19 cellular contexts compared by ENCODE assay signal in the genomic region with DNA sequence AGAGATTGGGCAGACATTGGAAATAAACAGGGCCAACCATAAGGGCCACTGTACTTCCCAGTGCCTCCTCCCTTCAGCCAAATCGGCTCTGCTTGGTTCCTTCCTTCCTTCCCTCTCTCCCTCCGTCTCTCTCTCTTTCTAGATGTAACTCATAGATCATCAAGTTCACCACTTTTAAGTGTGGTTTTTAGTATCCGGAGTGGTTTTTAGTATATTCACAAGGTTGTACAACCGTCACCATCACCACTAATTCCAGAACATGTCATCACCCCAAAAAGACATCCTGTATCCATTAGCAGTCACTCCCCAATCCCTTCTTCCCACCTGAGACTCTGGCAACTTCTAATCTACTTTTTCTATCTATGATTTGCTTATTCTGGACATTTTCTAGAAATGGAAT.
"Had no signal": no experiment of that assay in that cellular context is flagged by ENCODE, and none has a peak within 500 bp of the region (broad histone marks: within the 10 kb centered on the region; RNA-seq: fewer than 3 reads in every experiment).

No MANE protein-coding gene starts in this region.

- H3K36me3 ChIP-seq: colonic mucosa, neutrophil, thyroid gland had no signal

- H3K27ac ChIP-seq: colonic mucosa, foreskin keratinocyte, hepatocyte, parathyroid adenoma, thyroid gland had no signal

- H3K4me3 ChIP-seq: colonic mucosa, hepatocyte, smooth muscle cell, thyroid gland had no signal

- H3K27me3 Mint-ChIP-seq: activated naive CD8-positive, alpha-beta T cell treated with anti-CD3 and anti-CD28 coated beads for 36 hours; naive thymus-derived CD4-positive, alpha-beta T cell had no signal

- H3K9me3 ChIP-seq: colonic mucosa, neutrophil, SK-N-SH, thyroid gland had no signal

- H3K27ac Mint-ChIP-seq: activated naive CD8-positive, alpha-beta T cell treated with anti-CD3 and anti-CD28 coated beads for 36 hours had no signal

- DNase-seq: activated CD4-positive, alpha-beta T cell treated with anti-CD3 and anti-CD28 coated beads for 1 hour; activated CD4-positive, alpha-beta T cell treated with anti-CD3 and anti-CD28 coated beads, Interleukin-2, amount 50 U/mL, for 48 hours; activated CD8-positive, alpha-beta memory T cell treated with anti-CD3 and anti-CD28 coated beads, Interleukin-2, amount 50 U/mL, for 48 hours; activated naive CD8-positive, alpha-beta T cell treated with anti-CD3 and anti-CD28 coated beads for 36 hours; amniotic stem cell; caudate nucleus; foreskin keratinocyte; left cardiac atrium; mesenchymal stem cell; SK-N-SH; stimulated activated CD4-positive, alpha-beta T cell treated with anti-CD3 and anti-CD28 coated beads, Interleukin-4, amount 100 ng/mL, for 1 hour had no signal

- H3K9me3 Mint-ChIP-seq: activated naive CD8-positive, alpha-beta T cell treated with anti-CD3 and anti-CD28 coated beads for 36 hours; naive thymus-derived CD4-positive, alpha-beta T cell had no signal

- H3K27me3 ChIP-seq: colonic mucosa, foreskin keratinocyte, hepatocyte, neutrophil, thyroid gland had no signal

- H3K4me1 ChIP-seq: colonic mucosa, thyroid gland had no signal

- H3K4me3 Mint-ChIP-seq: activated naive CD8-positive, alpha-beta T cell treated with anti-CD3 and anti-CD28 coated beads for 36 hours had no signal

- ATAC-seq: foreskin keratinocyte; naive thymus-derived CD4-positive, alpha-beta T cell; sciatic nerve had no signal
